In genomic region chr12:12788675-12789368, GRCh38 we compare ENCODE assay signal across 8 cellular contexts. TPM values are rescaled to one million over a fixed set of nuclear protein-coding genes. Genes with fewer than 3 reads are reported as not detected.
DNase-seq lines count a peak whose midpoint lies in the region; ATAC-seq and TF ChIP-seq lines count a peak whose summit lies in the region.

No MANE protein-coding gene starts in this region.

- H3K23ac ChIP-seq in trophoblast cell (ENCODE audit: low read length) = no peak overlapping the region

- WGBS in trophoblast cell (ENCODE audit: extremely low coverage, insufficient coverage, insufficient read length) = no CpG with 5 or more reads among the region's 9 CpGs
- 15 to 17% methylated on average over 9 of the region's 9 CpGs for WGBS in aorta, 2 donors

- no peak overlapping the region for H4K91ac ChIP-seq in trophoblast cell (ENCODE audit: low read depth, low read length)

- H3K4me2 ChIP-seq in Loucy (ENCODE audit: low read depth, low read length, poor library complexity, severe bottlenecking) = peak overlapping the region; percentile 83
- no peak overlapping the region for H3K4me2 ChIP-seq in trophoblast cell (ENCODE audit: low read length)

- no peak overlapping the region for H4K12ac ChIP-seq in trophoblast cell (ENCODE audit: low read depth, low read length)

- H3K79me2 ChIP-seq in Loucy (ENCODE audit: insufficient read depth, low read length) (peaks cover 17% of the 10 kb centered on the region), trophoblast cell (ENCODE audit: control insufficient read depth, insufficient read depth, low read length, poor library complexity) (peaks cover 6% of the 10 kb centered on the region)

- TF ChIP-seq CTCF in Loucy (conservative IDR thresholded peaks at IDR 0.05; ENCODE audit: low read length) = peak; percentile 76

- H3K36me3 ChIP-seq in Loucy (ENCODE audit: insufficient read depth, low read length) = no peaks in the 10 kb centered on the region
- H3K36me3 ChIP-seq in trophoblast cell (ENCODE audit: control insufficient read depth in 1 of 2, insufficient read depth in 2 of 2, low read length in 2 of 2) = no peaks in the 10 kb centered on the region
- H3K36me3 ChIP-seq in aorta (ENCODE audit: control insufficient read depth in 1 of 2, insufficient read depth in 2 of 2, low read length in 1 of 2) = no peaks in the 10 kb centered on the region

- intact Hi-C loops in aorta (cut with DNase I) = loop anchor here in 1 of 2 donors (2.0 to 10.0 kb wide), 3 partner anchors 64 to 420 kb away; no protein-coding TSS in a partner anchor

- H3K9ac ChIP-seq in Loucy (ENCODE audit: low read depth, low read length, poor library complexity, severe bottlenecking) = peak overlapping the region; percentile 82
- H3K9ac ChIP-seq in trophoblast cell (ENCODE audit: low read length) = no peak overlapping the region

- peak overlapping the region; percentile 12 for H3K4me3 ChIP-seq in Loucy (ENCODE audit: low read length, poor library complexity, severe bottlenecking)
- H3K4me3 ChIP-seq in trophoblast cell (ENCODE audit: low read depth, low read length) = no peak overlapping the region
- H3K4me3 ChIP-seq in aorta (ENCODE audit: low read length in 2 of 2) = no peak overlapping the region

- no peak overlapping the region for H3K18ac ChIP-seq in trophoblast cell (ENCODE audit: low read length)

- H4K8ac ChIP-seq in trophoblast cell (ENCODE audit: low read depth, low read length) = peak overlapping the region; percentile 77

- no peak overlapping the region for H2BK5ac ChIP-seq in trophoblast cell (ENCODE audit: low read depth, low read length, poor library complexity)

- peaks cover 39% of the 10 kb centered on the region for H3K4me1 ChIP-seq in Loucy (ENCODE audit: insufficient read depth, low read length, poor library complexity, severe bottlenecking)
- H3K4me1 ChIP-seq in trophoblast cell (ENCODE audit: control insufficient read depth in 1 of 2, insufficient read depth in 2 of 2, low read length in 2 of 2) = peaks cover 7 to 9% of the 10 kb centered on the region in 2 experiments
- H3K4me1 ChIP-seq in aorta (ENCODE audit: control insufficient read depth in 1 of 2, insufficient read depth in 2 of 2, low read length in 2 of 2) = peaks cover 3 to 6% of the 10 kb centered on the region in 2 donors

- no peak overlapping the region for H3K27ac ChIP-seq in trophoblast cell (ENCODE audit: low read depth, low read length)
- H3K27ac ChIP-seq in aorta (ENCODE audit: low read depth in 1 of 2, low read length in 2 of 2) = peak overlapping the region in 1 of 2 donors; percentile 27

- H3K36me3 Mint-ChIP-seq in activated naive CD4-positive, alpha-beta T cell treated with anti-CD3 and anti-CD28 coated beads, Interleukin-2, amount 10 ng/mL, durations not matched to agents 7 days and 5 days = peaks cover 1% of the 10 kb centered on the region

- H3K27me3 Mint-ChIP-seq in activated naive CD4-positive, alpha-beta T cell treated with anti-CD3 and anti-CD28 coated beads, Interleukin-2, amount 10 ng/mL, durations not matched to agents 7 days and 5 days = peaks cover 3% of the 10 kb centered on the region

- H2AFZ ChIP-seq in Loucy (ENCODE audit: low read length) (0 out of 2 replicates have a peak overlapping the region, but pooled peaks have one; percentile 38), trophoblast cell (ENCODE audit: insufficient read depth, low read length, poor library complexity) (peak overlapping the region; percentile 74)

- CTCF ChIA-PET in activated naive CD4-positive, alpha-beta T cell treated with anti-CD3 and anti-CD28 coated beads, Interleukin-2, amount 10 ng/mL, durations not matched to agents 7 days and 5 days (lab: Charles Lee) = interaction anchor here (0.5 to 5.0 kb wide), 29 partner anchors 10 to 467 kb away, joined by 3 to 29 read pairs (median 4); partner anchors contain the start of genes DDX47 and GPRC5A

- H3K27me3 ChIP-seq in Loucy (ENCODE audit: insufficient read depth, low read length, poor library complexity, severe bottlenecking) (no peaks in the 10 kb centered on the region), trophoblast cell (ENCODE audit: insufficient read depth, low read length) (peaks cover 2% of the 10 kb centered on the region), aorta (ENCODE audit: control insufficient read depth in 1 of 2, insufficient read depth in 2 of 2, low read length in 1 of 2) (no peaks in the 10 kb centered on the region)

- no peaks in the 10 kb centered on the region for H3F3A ChIP-seq in Loucy (ENCODE audit: low read depth)

- H3K14ac ChIP-seq in trophoblast cell (ENCODE audit: low read length) = peak overlapping the region; percentile 51

- peaks cover 42% of the 10 kb centered on the region for H3K4me1 Mint-ChIP-seq in activated naive CD4-positive, alpha-beta T cell treated with anti-CD3 and anti-CD28 coated beads, Interleukin-2, amount 10 ng/mL, durations not matched to agents 7 days and 5 days

- no peaks in the 10 kb centered on the region for H3K9me2 ChIP-seq in Loucy (replicated peaks; ENCODE audit: low read depth, low read length)

- ATAC-seq in GM21619 (IDR thresholded peaks at IDR 0.05; ENCODE audit: unreplicated experiment) (peak; percentile 58), aorta (ENCODE audit: low FRiP score) (peak; percentile 64)

- H3K4me3 Mint-ChIP-seq in activated naive CD4-positive, alpha-beta T cell treated with anti-CD3 and anti-CD28 coated beads, Interleukin-2, amount 10 ng/mL, durations not matched to agents 7 days and 5 days = peak overlapping the region; percentile 71

- H4K20me1 ChIP-seq in Loucy (ENCODE audit: insufficient read depth, low read length, poor library complexity, severe bottlenecking) = no peaks in the 10 kb centered on the region

- H2BK120ac ChIP-seq in trophoblast cell (ENCODE audit: insufficient read depth, low read length, poor library complexity) = peak overlapping the region; percentile 24

- peaks cover 5% of the 10 kb centered on the region for H3K79me1 ChIP-seq in trophoblast cell (ENCODE audit: low read length)

- H3K4ac ChIP-seq in trophoblast cell (ENCODE audit: low read depth, low read length) = no peak overlapping the region

- no peak overlapping the region for H2AK5ac ChIP-seq in trophoblast cell (ENCODE audit: low read length)

- no peaks in the 10 kb centered on the region for H3K9me3 ChIP-seq in Loucy (ENCODE audit: insufficient read depth, low read depth, low read length)
- H3K9me3 ChIP-seq in trophoblast cell (ENCODE audit: insufficient read depth, low read depth, low read length) = no peaks in the 10 kb centered on the region
- no peaks in the 10 kb centered on the region for H3K9me3 ChIP-seq in aorta (ENCODE audit: control insufficient read depth, low read length)

- H3K9me3 Mint-ChIP-seq in activated naive CD4-positive, alpha-beta T cell treated with anti-CD3 and anti-CD28 coated beads, Interleukin-2, amount 10 ng/mL, durations not matched to agents 7 days and 5 days = no peaks in the 10 kb centered on the region

- DNase-seq in DMS153 treated with DMSO at 0.1 percent for 48 hours (lab: John Stamatoyannopoulos, UW; ENCODE audit: unreplicated experiment) = peak; percentile 74
- DNase-seq in SHP77 treated with DMSO at 0.1 percent for 48 hours (lab: John Stamatoyannopoulos, UW) = peak; percentile 8
- DNase-seq in activated naive CD4-positive, alpha-beta T cell treated with anti-CD3 and anti-CD28 coated beads, Interleukin-2, amount 10 ng/mL, durations not matched to agents 7 days and 5 days = peak; percentile 74
- DNase-seq in germinal center (ENCODE audit: low spot score) = peak; percentile 61
- DNase-seq in trophoblast cell = peak; percentile 66 to 93
- peak in 1 of 2 donors; percentile 63 for DNase-seq in aorta

- peak overlapping the region; percentile 87 for H3K27ac Mint-ChIP-seq in activated naive CD4-positive, alpha-beta T cell treated with anti-CD3 and anti-CD28 coated beads, Interleukin-2, amount 10 ng/mL, durations not matched to agents 7 days and 5 days

- H2BK12ac ChIP-seq in trophoblast cell (ENCODE audit: low read length) = peak overlapping the region; percentile 89

RNA-seq across cellular contexts. Expression of gene APOLD1, which starts 3.4 kb away (rescaled TPM):
- 0.39 and 0.44 TPM in 2 replicates for polyA plus RNA-seq in trophoblast cell (2013)
- total RNA-seq in aorta = 10 to 100 TPM; 20.2 to 94.0 TPM
- under 1 TPM; 0.67 to 0.75 TPM for polyA plus RNA-seq in aorta

RNA-seq across cellular contexts. Expression of gene DDX47, which starts 24.3 kb away (rescaled TPM):
- polyA plus RNA-seq in trophoblast cell (2013) = 40.9 and 41.6 TPM in 2 replicates
- total RNA-seq in aorta = 10 to 100 TPM; 42.8 to 46.0 TPM
- polyA plus RNA-seq in aorta = 10 to 100 TPM; 23.8 to 40.6 TPM
